Comparison of ENCODE assay signal across 17 cellular contexts in genomic region chr18:56034954-56035353, GRCh38.
DNase-seq lines count a peak whose midpoint lies in the region; ATAC-seq lines count a peak whose summit lies in the region.
"Had no signal": no experiment of that assay in that cellular context is flagged by ENCODE, and none has a peak within 500 bp of the region (broad histone marks: within the 10 kb centered on the region; RNA-seq: fewer than 3 reads in every experiment).

No MANE protein-coding gene starts in this region.

- no peak overlapping the region for H4K8ac ChIP-seq in mesenchymal stem cell (ENCODE audit: low read length)

- no peaks in the 10 kb centered on the region for H3K9me3 ChIP-seq in mesenchymal stem cell (ENCODE audit: control insufficient read depth, low read length)
- H3K9me3 ChIP-seq: BE2C had no signal

- no peak overlapping the region for H3K23ac ChIP-seq in mesenchymal stem cell (ENCODE audit: low read length in 2 of 2)

- intact Hi-C loops in activated CD4-positive, alpha-beta T cell treated with anti-CD3 and anti-CD28 coated beads, Interleukin-2, amount 10 ng/mL, durations not matched to agents 24 days and 14 days (cut with micrococcal nuclease): no loop called here

- H3K9ac ChIP-seq in mesenchymal stem cell (ENCODE audit: low read length): no peak overlapping the region

- no peaks in the 10 kb centered on the region for H3K36me3 Mint-ChIP-seq in activated CD4-positive, alpha-beta T cell treated with anti-CD3 and anti-CD28 coated beads, Interleukin-2, amount 10 ng/mL, durations not matched to agents 24 days and 14 days (ENCODE audit: low read depth)
- H3K36me3 Mint-ChIP-seq: CD4-positive, CD25-positive, alpha-beta regulatory T cell; CD8-positive, alpha-beta memory T cell had no signal

- no peak overlapping the region for H2BK12ac ChIP-seq in mesenchymal stem cell (ENCODE audit: low read length in 2 of 2)

- no peak overlapping the region for H3K18ac ChIP-seq in mesenchymal stem cell (ENCODE audit: low read depth in 1 of 2, low read length in 2 of 2)

- H2AFZ ChIP-seq in mesenchymal stem cell (ENCODE audit: low read depth, low read length): no peak overlapping the region
- H2AFZ ChIP-seq: GM23338 had no signal

- no peak overlapping the region for H3K4me3 Mint-ChIP-seq in activated CD4-positive, alpha-beta T cell treated with anti-CD3 and anti-CD28 coated beads, Interleukin-2, amount 10 ng/mL, durations not matched to agents 24 days and 14 days
- H3K4me3 Mint-ChIP-seq: CD4-positive, CD25-positive, alpha-beta regulatory T cell; CD8-positive, alpha-beta memory T cell; GM23338 had no signal

- H2BK15ac ChIP-seq in mesenchymal stem cell (ENCODE audit: low read depth, poor library complexity, severe bottlenecking): no peak overlapping the region

- no peak overlapping the region for H2BK5ac ChIP-seq in mesenchymal stem cell (ENCODE audit: low read depth, low read length, poor library complexity, severe bottlenecking)

- no peak overlapping the region for H4K91ac ChIP-seq in mesenchymal stem cell (ENCODE audit: low read length)

- WGBS in mesenchymal stem cell: 58% methylated on average over 2 of the region's 2 CpGs

- no peak overlapping the region for H3K4me2 ChIP-seq in mesenchymal stem cell (ENCODE audit: low read length, poor library complexity, severe bottlenecking)
- H3K4me2 ChIP-seq: GM23338 had no signal

- ATAC-seq in esophagus mucosa (peak; percentile 48), GM19023 (IDR thresholded peaks at IDR 0.05; ENCODE audit: unreplicated experiment) (no peak), GM18858 (IDR thresholded peaks at IDR 0.05; ENCODE audit: unreplicated experiment) (no peak)
- ATAC-seq: GM23338 had no signal

- DNase-seq in NCI-H526 (lab: John Stamatoyannopoulos, UW): peak; percentile 67 to 73
- DNase-seq in mesenchymal stem cell: peak; percentile 16
- DNase-seq in activated CD4-positive, alpha-beta T cell treated with anti-CD3 and anti-CD28 coated beads, Interleukin-2, amount 10 ng/mL, durations not matched to agents 24 days and 14 days: no peak
- DNase-seq in effector CD8-positive, alpha-beta T cell (lab: John Stamatoyannopoulos, UW): no peak
- DNase-seq: ACHN; BE2C; C1 segment of cervical spinal cord; CD4-positive, CD25-positive, alpha-beta regulatory T cell; CD8-positive, alpha-beta memory T cell; COR-L47; DMS79; GF-D8; HCEC 1CT had no signal

- H3K27ac ChIP-seq in mesenchymal stem cell (ENCODE audit: low read length, poor library complexity, severe bottlenecking): no peak overlapping the region

- no peak overlapping the region for H3K4ac ChIP-seq in mesenchymal stem cell (ENCODE audit: low read depth in 1 of 2, low read length in 2 of 2)

- no peaks in the 10 kb centered on the region for H3K27me3 ChIP-seq in mesenchymal stem cell (ENCODE audit: control insufficient read depth in 1 of 2, insufficient read depth in 1 of 2, low read length in 2 of 2)
- H3K27me3 ChIP-seq: BE2C had no signal

- H2BK120ac ChIP-seq in mesenchymal stem cell (ENCODE audit: low read depth, low read length): no peak overlapping the region

- H3K27me3 Mint-ChIP-seq in activated CD4-positive, alpha-beta T cell treated with anti-CD3 and anti-CD28 coated beads, Interleukin-2, amount 10 ng/mL, durations not matched to agents 24 days and 14 days: no peaks in the 10 kb centered on the region
- H3K27me3 Mint-ChIP-seq: CD4-positive, CD25-positive, alpha-beta regulatory T cell; CD8-positive, alpha-beta memory T cell had no signal

- H3K4me3 ChIP-seq in mesenchymal stem cell (ENCODE audit: insufficient read depth in 1 of 2, low read depth in 1 of 2, low read length in 2 of 2): no peak overlapping the region
- H3K4me3 ChIP-seq: GM23338 had no signal

- no peaks in the 10 kb centered on the region for H3K4me1 ChIP-seq in mesenchymal stem cell (ENCODE audit: control insufficient read depth, insufficient read depth, low read depth, low read length)

- no peak overlapping the region for H3K14ac ChIP-seq in mesenchymal stem cell (ENCODE audit: low read length in 2 of 2)

- H3K4me1 Mint-ChIP-seq in activated CD4-positive, alpha-beta T cell treated with anti-CD3 and anti-CD28 coated beads, Interleukin-2, amount 10 ng/mL, durations not matched to agents 24 days and 14 days: no peaks in the 10 kb centered on the region
- H3K4me1 Mint-ChIP-seq: CD4-positive, CD25-positive, alpha-beta regulatory T cell; CD8-positive, alpha-beta memory T cell had no signal

- H2AK5ac ChIP-seq in mesenchymal stem cell (ENCODE audit: low read length, severe bottlenecking): no peak overlapping the region

- H3K79me1 ChIP-seq in mesenchymal stem cell (replicated peaks; ENCODE audit: low read length, poor library complexity, severe bottlenecking): no peaks in the 10 kb centered on the region

- peaks cover 14% of the 10 kb centered on the region for H3K9me3 Mint-ChIP-seq in activated CD4-positive, alpha-beta T cell treated with anti-CD3 and anti-CD28 coated beads, Interleukin-2, amount 10 ng/mL, durations not matched to agents 24 days and 14 days

- H3K27ac Mint-ChIP-seq in activated CD4-positive, alpha-beta T cell treated with anti-CD3 and anti-CD28 coated beads, Interleukin-2, amount 10 ng/mL, durations not matched to agents 24 days and 14 days: no peak overlapping the region
- H3K27ac Mint-ChIP-seq: CD4-positive, CD25-positive, alpha-beta regulatory T cell; CD8-positive, alpha-beta memory T cell; GM23338 had no signal

- no peaks in the 10 kb centered on the region for H3K36me3 ChIP-seq in mesenchymal stem cell (ENCODE audit: control insufficient read depth in 1 of 2, insufficient read depth in 2 of 2, low read depth in 1 of 2, low read length in 2 of 2)
- H3K36me3 ChIP-seq: BE2C had no signal

Comparison
In these comparisons a context has a peak if more than half of its experiments do, and no peak if none do; other contexts are left out.
1. DNase-seq: peak in NCI-H526 (2 of 2) and mesenchymal stem cell (single experiment); none in activated CD4-positive, alpha-beta T cell treated with anti-CD3 and anti-CD28 coated beads, Interleukin-2, amount 10 ng/mL, durations not matched to agents 24 days and 14 days (single experiment) and effector CD8-positive, alpha-beta T cell (single experiment).